18 cellular contexts compared by ENCODE assay signal in the genomic region with DNA sequence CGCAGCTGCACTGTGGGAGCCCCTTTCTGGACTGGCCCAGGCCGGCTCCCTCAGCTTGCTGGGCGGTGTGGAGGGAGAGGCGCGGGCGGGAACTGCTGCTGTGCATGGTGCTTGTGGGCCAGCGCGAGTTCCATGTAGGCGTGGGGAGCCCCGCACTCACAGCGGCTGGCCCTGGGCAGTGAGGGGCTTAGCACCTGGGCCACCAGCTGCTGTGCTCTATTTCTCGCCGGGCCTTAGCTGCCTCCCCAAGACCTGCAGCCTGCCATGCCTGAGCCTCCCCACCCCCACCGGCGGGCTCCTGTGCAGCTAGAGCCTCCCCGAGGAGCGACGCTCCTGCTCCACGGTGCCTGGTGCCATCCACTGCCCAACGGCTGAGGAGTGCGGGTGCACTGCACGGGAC. TPM values are rescaled to one million over a fixed set of nuclear protein-coding genes. Genes with fewer than 3 reads are reported as not detected.
DNase-seq lines count a peak whose midpoint lies in the region; ATAC-seq and TF ChIP-seq lines count a peak whose summit lies in the region.
"Had no signal": no experiment of that assay in that cellular context is flagged by ENCODE, and none has a peak within 500 bp of the region (broad histone marks: within the 10 kb centered on the region; RNA-seq: fewer than 3 reads in every experiment).

No MANE protein-coding gene starts in this region.

- H3K27ac ChIP-seq in spleen: no peak overlapping the region
- H3K27ac ChIP-seq: KMS-11 had no signal

- peaks cover 10% of the 10 kb centered on the region for H3K36me3 Mint-ChIP-seq in activated naive CD4-positive, alpha-beta T cell treated with anti-CD3 and anti-CD28 coated beads for 36 hours (ENCODE audit: low read depth)
- peaks cover 0 to 8% (median 4%) of the 10 kb centered on the region in 3 donors for H3K36me3 Mint-ChIP-seq in immature natural killer cell
- H3K36me3 Mint-ChIP-seq: mesothelial cell of epicardium had no signal

- no peaks in the 10 kb centered on the region for H3K9me3 ChIP-seq in spleen

- 93 to 98% (median 96%) methylated on average over 6 to 22 of the region's 22 CpGs for WGBS in spleen, 5 donors

- CTCF ChIA-PET in activated naive CD4-positive, alpha-beta T cell treated with anti-CD3 and anti-CD28 coated beads for 36 hours (lab: Charles Lee): no interaction called here

- H3K4me1 ChIP-seq in spleen: peaks cover 5 to 34% (median 24%) of the 10 kb centered on the region in 6 donors

- intact Hi-C loops in activated naive CD4-positive, alpha-beta T cell treated with anti-CD3 and anti-CD28 coated beads for 36 hours (cut with micrococcal nuclease): loop anchor here (10.0 kb wide), 1 partner anchor 941 kb away; a partner anchor contains a TSS
- intact Hi-C loops in spleen (cut with DNase I; ENCODE audit: low total_unique reads): no loop called here

- H3K4me1 Mint-ChIP-seq in activated naive CD4-positive, alpha-beta T cell treated with anti-CD3 and anti-CD28 coated beads for 36 hours (ENCODE audit: low read depth): peaks cover 13% of the 10 kb centered on the region
- peaks cover 25 to 43% of the 10 kb centered on the region in 2 donors for H3K4me1 Mint-ChIP-seq in immature natural killer cell

- TF ChIP-seq CTCF in spleen (IDR thresholded peaks at IDR 0.05 in 8 of 11, conservative IDR thresholded peaks at IDR 0.05 in 3 of 11): no peak

- H3K36me3 ChIP-seq in spleen: peaks cover 0 to 41% (median 21%) of the 10 kb centered on the region in 6 donors

- no peak overlapping the region for H3K27ac Mint-ChIP-seq in activated naive CD4-positive, alpha-beta T cell treated with anti-CD3 and anti-CD28 coated beads for 36 hours
- H3K27ac Mint-ChIP-seq in immature natural killer cell: peak overlapping the region in 1 of 6 donors; percentile 94

- TF ChIP-seq POLR2A in Raji (IDR thresholded peaks at IDR 0.05; ENCODE audit: insufficient read depth, low read depth, low read length): 0 out of 2 replicates have a peak, but pooled peaks have one; percentile 11
- TF ChIP-seq POLR2A in spleen (IDR thresholded peaks at IDR 0.05): no peak

- no peak for ATAC-seq in GM19328 (IDR thresholded peaks at IDR 0.05; ENCODE audit: unreplicated experiment)

- H3K4me3 Mint-ChIP-seq in activated naive CD4-positive, alpha-beta T cell treated with anti-CD3 and anti-CD28 coated beads for 36 hours: peak overlapping the region; percentile 92
- peak overlapping the region in 3 of 5 donors; percentile 90 to 96 (median 95) for H3K4me3 Mint-ChIP-seq in immature natural killer cell

- peaks cover 0 to 7% (median 0%) of the 10 kb centered on the region in 7 donors for H3K27me3 ChIP-seq in spleen (replicated peaks in 1 of 7)

- no peak for DNase-seq in activated naive CD4-positive, alpha-beta T cell treated with anti-CD3 and anti-CD28 coated beads for 36 hours
- no peak for DNase-seq in activated naive CD4-positive, alpha-beta T cell treated with anti-CD3 and anti-CD28 coated beads, Interleukin-2, amount 50 U/mL, for 16 hours
- DNase-seq in immature natural killer cell (no peak), spleen (peak; percentile 79), NCI-H2196 treated with DMSO at 0.1 percent for 48 hours (lab: John Stamatoyannopoulos, UW; ENCODE audit: unreplicated experiment) (no peak)
- no peak for DNase-seq in central memory CD4-positive, alpha-beta T cell
- DNase-seq: aorta; effector memory CD4-positive, alpha-beta T cell; glutamatergic neuron; HFFc6; NCI-H1092; NCI-H2029 treated with DMSO at 0.1 percent for 48 hours; retina had no signal

- H3K4me3 ChIP-seq in spleen: no peak overlapping the region

- no peaks in the 10 kb centered on the region for H3K9me3 Mint-ChIP-seq in activated naive CD4-positive, alpha-beta T cell treated with anti-CD3 and anti-CD28 coated beads for 36 hours
- H3K9me3 Mint-ChIP-seq in immature natural killer cell: no peaks in the 10 kb centered on the region
- H3K9me3 Mint-ChIP-seq: mesothelial cell of epicardium had no signal

- H3K27me3 Mint-ChIP-seq in activated naive CD4-positive, alpha-beta T cell treated with anti-CD3 and anti-CD28 coated beads for 36 hours (ENCODE audit: low read depth): no peaks in the 10 kb centered on the region
- H3K27me3 Mint-ChIP-seq in immature natural killer cell (ENCODE audit: low read depth in 3 of 3): peaks cover 4 to 12% (median 10%) of the 10 kb centered on the region in 3 donors

RNA-seq across cellular contexts. Expression of a gene that starts 1.7 kb away (rescaled TPM):
- 10 to 100 TPM; 21.9 to 24.1 TPM for total RNA-seq in activated naive CD4-positive, alpha-beta T cell treated with anti-CD3 and anti-CD28 coated beads for 36 hours
- polyA plus RNA-seq in immature natural killer cell (10 to 100 TPM in 2 of 3 donors, 1 to 10 TPM in 1; 7.9 to 15.5 (median 12.3) TPM), spleen (10 to 100 TPM in 2 of 3 donors, 1 to 10 TPM in 1; 9.1 to 12.5 (median 12.2) TPM)
- 10 to 100 TPM; 12.9 to 32.1 (median 24.6) TPM for total RNA-seq in spleen

RNA-seq across cellular contexts. Expression of a gene that starts 13.3 kb away (rescaled TPM):
- total RNA-seq in activated naive CD4-positive, alpha-beta T cell treated with anti-CD3 and anti-CD28 coated beads for 36 hours: not detected
- not detected for polyA plus RNA-seq in immature natural killer cell
- not detected for total RNA-seq in spleen
- under 1 TPM in 2 of 3 donors, not detected in 1; 0.05 to 0.10 TPM for polyA plus RNA-seq in spleen
- total RNA-seq: NCI-H460 had no signal

RNA-seq across cellular contexts. Expression of a gene that starts 25.0 kb away (rescaled TPM):
- total RNA-seq in activated naive CD4-positive, alpha-beta T cell treated with anti-CD3 and anti-CD28 coated beads for 36 hours: not detected
- polyA plus RNA-seq in immature natural killer cell: not detected
- total RNA-seq in spleen: not detected
- under 1 TPM; 0.03 to 0.29 (median 0.07) TPM for polyA plus RNA-seq in spleen

RNA-seq across cellular contexts. Expression of a gene that starts 43.0 kb away (rescaled TPM):
- total RNA-seq in activated naive CD4-positive, alpha-beta T cell treated with anti-CD3 and anti-CD28 coated beads for 36 hours: not detected
- polyA plus RNA-seq in immature natural killer cell: not detected
- total RNA-seq in spleen: 1 to 10 TPM in 1 of 7 donors, under 1 TPM in 6; 0.34 to 2.2 (median 0.70) TPM
- polyA plus RNA-seq in spleen: under 1 TPM; 0.33 to 0.86 (median 0.64) TPM
